Comparison of ENCODE assay signal across 28 cellular contexts in genomic region chr2:49971453-49971852, GRCh38.
"Had no signal": no experiment of that assay in that cellular context is flagged by ENCODE, and none has a peak within 500 bp of the region (broad histone marks: within the 10 kb centered on the region; RNA-seq: fewer than 3 reads in every experiment).

No MANE protein-coding gene starts in this region.

- H3K9me3 Mint-ChIP-seq: nephron; neural progenitor cell; stimulated activated naive B cell treated with anti-CD40 and anti-IgM and Interleukin-4, amounts not matched to agents 10 μg/mL and 1 μg/mL and 100 μg/mL, for 72 hours; stimulated activated naive CD8-positive, alpha-beta T cell treated with anti-CD3 and anti-CD28 coated beads, Interleukin-15, Interleukin-2, amounts not matched to agents 100 ng/mL and 50 ng/mL, for 24 hours had no signal

- H3K27ac Mint-ChIP-seq: nephron; neural progenitor cell; progenitor cell of endocrine pancreas; stimulated activated effector memory CD8-positive, alpha-beta T cell treated with anti-CD3 and anti-CD28 coated beads, Interleukin-12 subunit alpha, Interleukin-12 subunit beta, amount 100 ng/mL, for 72 hours; stimulated activated naive B cell treated with anti-CD40 and anti-IgM and Interleukin-4, amounts not matched to agents 10 μg/mL and 1 μg/mL and 100 μg/mL, for 72 hours; stimulated activated naive CD8-positive, alpha-beta T cell treated with anti-CD3 and anti-CD28 coated beads, Interleukin-15, Interleukin-2, amounts not matched to agents 100 ng/mL and 50 ng/mL, for 24 hours had no signal

- H3K27me3 ChIP-seq: neural progenitor cell, ovary, right lobe of liver, sigmoid colon, stomach, thyroid gland, tibial nerve, upper lobe of left lung, vagina had no signal

- H3K36me3 ChIP-seq: neural progenitor cell, ovary, right lobe of liver, sigmoid colon, stomach, thoracic aorta, thyroid gland, tibial nerve, upper lobe of left lung, vagina had no signal

- DNase-seq: occipital lobe; ovary; posterior cingulate gyrus; psoas muscle; right cardiac atrium; right lobe of liver; sigmoid colon; small intestine; stimulated activated CD4-positive, alpha-beta T cell treated with anti-CD3 and anti-CD28 coated beads, Interleukin-15, amount 100 ng/mL, for 24 hours; stimulated activated CD4-positive, alpha-beta T cell treated with anti-CD3 and anti-CD28 coated beads, Interleukin-2, amount 100 ng/mL, for 24 hours; stimulated activated CD4-positive, alpha-beta T cell treated with anti-CD3 and anti-CD28 coated beads, Interleukin-2, amount 100 ng/mL, for 48 hours; stimulated activated CD4-positive, alpha-beta T cell treated with anti-CD3 and anti-CD28 coated beads, Interleukin-4, amount 100 ng/mL, for 24 hours; stimulated activated naive B cell treated with anti-CD40 and anti-IgM and Interleukin-4, amounts not matched to agents 10 μg/mL and 1 μg/mL and 100 μg/mL, for 72 hours; stimulated activated naive CD4-positive, alpha-beta T cell treated with Interleukin-2 at 50 U/mL for 16 hours; stomach; thyroid gland; trophoblast cell; upper lobe of left lung had no signal

- H3K4me3 Mint-ChIP-seq: nephron; neural progenitor cell; stimulated activated effector memory CD8-positive, alpha-beta T cell treated with anti-CD3 and anti-CD28 coated beads, Interleukin-12 subunit alpha, Interleukin-12 subunit beta, amount 100 ng/mL, for 72 hours; stimulated activated naive B cell treated with anti-CD40 and anti-IgM and Interleukin-4, amounts not matched to agents 10 μg/mL and 1 μg/mL and 100 μg/mL, for 72 hours; stimulated activated naive CD8-positive, alpha-beta T cell treated with anti-CD3 and anti-CD28 coated beads, Interleukin-15, Interleukin-2, amounts not matched to agents 100 ng/mL and 50 ng/mL, for 24 hours had no signal

- H3K27me3 Mint-ChIP-seq: progenitor cell of endocrine pancreas; stimulated activated naive B cell treated with anti-CD40 and anti-IgM and Interleukin-4, amounts not matched to agents 10 μg/mL and 1 μg/mL and 100 μg/mL, for 72 hours; stimulated activated naive CD8-positive, alpha-beta T cell treated with anti-CD3 and anti-CD28 coated beads, Interleukin-15, Interleukin-2, amounts not matched to agents 100 ng/mL and 50 ng/mL, for 24 hours had no signal

- H3K4me1 Mint-ChIP-seq: stimulated activated effector memory CD8-positive, alpha-beta T cell treated with anti-CD3 and anti-CD28 coated beads, Interleukin-12 subunit alpha, Interleukin-12 subunit beta, amount 100 ng/mL, for 72 hours; stimulated activated naive B cell treated with anti-CD40 and anti-IgM and Interleukin-4, amounts not matched to agents 10 μg/mL and 1 μg/mL and 100 μg/mL, for 72 hours had no signal

- H3K9ac ChIP-seq: neural progenitor cell, parathyroid adenoma had no signal

- FAIRE-seq: small intestine, urothelium cell line had no signal

- H3K9me3 ChIP-seq: ovary, psoas muscle, right lobe of liver, sigmoid colon, stomach, thoracic aorta, thyroid gland, tibial nerve, upper lobe of left lung, vagina had no signal

- H3K36me3 Mint-ChIP-seq: neural progenitor cell; stimulated activated effector memory CD8-positive, alpha-beta T cell treated with anti-CD3 and anti-CD28 coated beads, Interleukin-12 subunit alpha, Interleukin-12 subunit beta, amount 100 ng/mL, for 72 hours; stimulated activated naive B cell treated with anti-CD40 and anti-IgM and Interleukin-4, amounts not matched to agents 10 μg/mL and 1 μg/mL and 100 μg/mL, for 72 hours had no signal

- H3K27ac ChIP-seq: neural progenitor cell, ovary, parathyroid adenoma, psoas muscle, right lobe of liver, sigmoid colon, stomach, thoracic aorta, thyroid gland, tibial nerve, upper lobe of left lung, vagina had no signal

- H3K4me3 ChIP-seq: neural progenitor cell, ovary, psoas muscle, right lobe of liver, sigmoid colon, stomach, thoracic aorta, thyroid gland, tibial nerve, upper lobe of left lung, vagina had no signal
